14 cellular contexts compared by ENCODE assay signal in the genomic region with DNA sequence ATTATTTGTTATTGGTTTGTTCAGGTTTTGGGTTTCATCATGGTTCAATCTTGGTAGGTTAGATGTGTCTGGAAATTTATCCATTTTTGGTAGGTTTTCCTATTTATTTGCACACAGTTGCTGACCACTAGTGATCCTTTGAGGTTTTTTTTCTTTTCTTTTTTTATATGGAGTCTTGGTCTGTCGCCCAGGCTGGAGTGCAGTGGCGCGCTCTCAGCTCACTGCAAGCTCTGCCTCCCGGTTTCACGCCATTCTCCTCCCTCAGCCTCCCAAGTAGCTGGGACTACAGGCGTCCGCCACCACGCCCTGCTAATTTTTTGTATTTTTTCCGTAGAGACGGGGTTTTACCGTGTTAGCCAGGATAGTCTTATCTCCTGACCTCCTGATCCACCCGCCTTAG. TPM values are rescaled to one million over a fixed set of nuclear protein-coding genes. Genes with fewer than 3 reads are reported as not detected.
"Had no signal": no experiment of that assay in that cellular context is flagged by ENCODE, and none has a peak within 500 bp of the region (broad histone marks: within the 10 kb centered on the region; RNA-seq: fewer than 3 reads in every experiment).

No MANE protein-coding gene starts in this region.

RNA-seq across cellular contexts. Expression of a gene that starts 20.1 kb away (rescaled TPM):
- total RNA-seq: activated naive CD4-positive, alpha-beta T cell treated with anti-CD3 and anti-CD28 coated beads for 36 hours; activated naive CD8-positive, alpha-beta T cell treated with anti-CD3 and anti-CD28 coated beads for 36 hours; activated T-cell treated with anti-CD3 and anti-CD28 coated beads, Interleukin-2, amount 50 U/mL, for 72 hours; activated T-helper 17 cell treated with anti-CD3 and anti-CD28 coated beads, Interleukin-2, amount 50 U/mL, for 72 hours; activated T-helper 2 cell treated with anti-CD3 and anti-CD28 coated beads, Interferon-gamma antibody, Interleukin-2, Interleukin-4, amounts not matched to agents 10 μg/mL and 5 μg/mL and 100 μg/mL, durations not matched to agents 14 hours and 24 hours and 36 hours; astrocyte; body of pancreas; bronchial epithelial cell; cardiac muscle cell; cardiac septum; chondrocyte had no signal
- polyA plus RNA-seq: adrenal gland, cardiac muscle cell had no signal

RNA-seq across cellular contexts. Expression of a gene that starts 32.0 kb away (rescaled TPM):
- total RNA-seq: activated naive CD4-positive, alpha-beta T cell treated with anti-CD3 and anti-CD28 coated beads for 36 hours; activated T-cell treated with anti-CD3 and anti-CD28 coated beads, Interleukin-2, amount 50 U/mL, for 4 hours; activated T-helper 1 cell treated with anti-CD3 and anti-CD28 coated beads, Interleukin-12 subunit alpha, Interleukin-12 subunit beta, Interleukin-2, Interleukin-4 antibody, amounts not matched to agents 30 ng/mL and 10 ng/mL and 1 ng/mL, durations not matched to agents 14 hours and 24 hours and 36 hours; activated T-helper 2 cell treated with anti-CD3 and anti-CD28 coated beads, Interferon-gamma antibody, Interleukin-2, Interleukin-4, amounts not matched to agents 10 μg/mL and 5 μg/mL and 100 μg/mL, durations not matched to agents 14 hours and 24 hours and 36 hours; bronchial epithelial cell had no signal
- polyA plus RNA-seq: cardiac muscle cell had no signal
